ENCODE assay signal across 8 cellular contexts in the genomic region with DNA sequence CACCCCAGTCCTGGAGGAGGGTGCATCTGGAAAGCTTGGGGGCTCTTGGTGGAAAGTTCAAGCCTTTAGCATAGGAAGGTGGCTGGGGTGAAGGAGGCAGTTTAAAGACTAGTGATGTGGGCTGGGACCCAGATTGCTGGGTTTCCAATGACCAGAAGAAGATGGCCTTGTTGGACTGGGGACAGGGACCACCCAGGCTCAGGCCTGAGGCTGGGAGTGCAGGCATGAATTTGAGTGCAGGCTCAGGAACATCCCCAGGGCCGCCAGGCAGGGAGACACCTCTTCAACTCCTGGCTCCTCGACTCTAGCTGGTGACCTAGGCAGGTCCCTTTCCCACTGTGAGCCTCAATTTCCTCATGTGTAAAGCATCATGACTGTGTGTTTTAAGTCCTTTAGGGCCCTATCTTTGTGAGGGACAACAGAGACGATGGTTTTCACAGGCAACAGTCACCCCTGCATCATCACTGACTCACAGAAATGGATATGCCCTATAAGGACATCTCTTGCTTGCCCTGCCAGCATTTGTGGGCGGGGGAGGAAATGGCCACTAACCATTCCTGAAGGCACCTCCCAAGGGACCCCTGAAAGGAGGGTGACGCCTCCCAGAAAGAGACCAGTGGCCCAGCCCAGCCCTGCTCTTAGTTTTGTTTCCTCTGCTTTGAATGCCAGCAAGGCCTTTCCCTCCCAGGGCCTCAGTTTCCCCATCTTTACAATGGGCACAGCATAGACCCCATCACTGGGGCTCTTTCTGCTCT. TPM values are rescaled to one million over a fixed set of nuclear protein-coding genes. Genes with fewer than 3 reads are reported as not detected.
A peak's percentile ranks its signal among the peaks of the same experiment; 100 is the strongest.
DNase-seq lines count a peak whose midpoint lies in the region; ATAC-seq, FAIRE-seq and TF ChIP-seq lines count a peak whose summit lies in the region.

No MANE protein-coding gene starts in this region.

- H3K36me3 ChIP-seq in CD8-positive, alpha-beta memory T cell (ENCODE audit: insufficient read depth, low read length), result peaks cover 20% of the 10 kb centered on the region
- H3K36me3 ChIP-seq in osteoblast (ENCODE audit: insufficient read depth, low read length), result peaks cover 15% of the 10 kb centered on the region

- no peaks in the 10 kb centered on the region for H3K9me3 ChIP-seq in CD8-positive, alpha-beta memory T cell (ENCODE audit: low read length)
- H3K9me3 ChIP-seq in osteoblast (ENCODE audit: low read depth, low read length), result no peaks in the 10 kb centered on the region

- peak overlapping the region; percentile 74 to 87 (median 79) for H3K4me3 Mint-ChIP-seq in CD8-positive, alpha-beta memory T cell
- H3K4me3 Mint-ChIP-seq in T-helper 1 cell treated with Interleukin-12 subunit alpha and Interleukin-12 subunit beta and Interleukin-4 antibody, amounts not matched to agents 30 μg/mL and 1 μg/mL, for 36 hours, result peak overlapping the region; percentile 40

- H3K4me2 ChIP-seq in osteoblast (ENCODE audit: insufficient read depth, low read length), result peak overlapping the region; percentile 25

- no peak for ATAC-seq in HG03280 (IDR thresholded peaks at IDR 0.05; ENCODE audit: unreplicated experiment)

- peak overlapping the region; percentile 52 for H3K4me3 ChIP-seq in CD8-positive, alpha-beta memory T cell (ENCODE audit: low read length)
- H3K4me3 ChIP-seq in osteoblast (ENCODE audit: insufficient read depth, low read length), result no peak overlapping the region

- H3K27me3 ChIP-seq in CD8-positive, alpha-beta memory T cell (ENCODE audit: insufficient read depth, low read length, poor library complexity, severe bottlenecking), result no peaks in the 10 kb centered on the region
- H3K27me3 ChIP-seq in osteoblast (ENCODE audit: insufficient read depth, low read length), result no peaks in the 10 kb centered on the region

- no peaks in the 10 kb centered on the region for H3K27me3 Mint-ChIP-seq in CD8-positive, alpha-beta memory T cell
- no peaks in the 10 kb centered on the region for H3K27me3 Mint-ChIP-seq in T-helper 1 cell treated with Interleukin-12 subunit alpha and Interleukin-12 subunit beta and Interleukin-4 antibody, amounts not matched to agents 30 μg/mL and 1 μg/mL, for 36 hours (ENCODE audit: low read depth)

- H3K36me3 Mint-ChIP-seq in CD8-positive, alpha-beta memory T cell, result peaks cover 5 to 70% (median 22%) of the 10 kb centered on the region in 3 donors
- H3K36me3 Mint-ChIP-seq in T-helper 1 cell treated with Interleukin-12 subunit alpha and Interleukin-12 subunit beta and Interleukin-4 antibody, amounts not matched to agents 30 μg/mL and 1 μg/mL, for 36 hours (ENCODE audit: low read depth), result peaks cover 57% of the 10 kb centered on the region

- H3K4me1 ChIP-seq in CD8-positive, alpha-beta memory T cell (ENCODE audit: insufficient read depth, low read length), result peaks cover 94% of the 10 kb centered on the region
- peaks cover 33% of the 10 kb centered on the region for H3K4me1 ChIP-seq in osteoblast (ENCODE audit: insufficient read depth, low read length)

- peaks cover 97 to 100% (median 99%) of the 10 kb centered on the region in 3 donors for H3K4me1 Mint-ChIP-seq in CD8-positive, alpha-beta memory T cell
- peaks cover 66% of the 10 kb centered on the region for H3K4me1 Mint-ChIP-seq in T-helper 1 cell treated with Interleukin-12 subunit alpha and Interleukin-12 subunit beta and Interleukin-4 antibody, amounts not matched to agents 30 μg/mL and 1 μg/mL, for 36 hours (ENCODE audit: low read depth)

- H2AFZ ChIP-seq in osteoblast (ENCODE audit: low read length), result peak overlapping the region; percentile 49

- H3K79me2 ChIP-seq in osteoblast (ENCODE audit: insufficient read depth, low read length), result peaks cover 91% of the 10 kb centered on the region

- H3K9me3 Mint-ChIP-seq in CD8-positive, alpha-beta memory T cell, result no peaks in the 10 kb centered on the region
- H3K9me3 Mint-ChIP-seq in T-helper 1 cell treated with Interleukin-12 subunit alpha and Interleukin-12 subunit beta and Interleukin-4 antibody, amounts not matched to agents 30 μg/mL and 1 μg/mL, for 36 hours, result no peaks in the 10 kb centered on the region

- no peak for TF ChIP-seq POLR2A in H54 (IDR thresholded peaks at IDR 0.05; ENCODE audit: low read depth, low read length)

- POLR2A ChIA-PET in CD8-positive, alpha-beta memory T cell (lab: Charles Lee), result interaction anchor here (1.0 to 2.5 kb wide), 4 partner anchors 10 to 41 kb away, joined by 3 to 10 read pairs (median 7); partner anchors contain the start of gene NLRC5

- peak overlapping the region; percentile 71 for H3K27ac ChIP-seq in CD8-positive, alpha-beta memory T cell (ENCODE audit: low read depth, low read length)
- peak overlapping the region; percentile 98 for H3K27ac ChIP-seq in osteoblast (ENCODE audit: low read depth, low read length)

- CTCF ChIA-PET in CD8-positive, alpha-beta memory T cell (lab: Charles Lee), result interaction anchor here (1.1 to 1.9 kb wide), 3 partner anchors 9 to 36 kb away, joined by 3 to 9 read pairs (median 4); no protein-coding TSS in a partner anchor

- H3K27ac Mint-ChIP-seq in CD8-positive, alpha-beta memory T cell, result peak overlapping the region; percentile 90 to 99 (median 96)
- peak overlapping the region; percentile 80 for H3K27ac Mint-ChIP-seq in T-helper 1 cell treated with Interleukin-12 subunit alpha and Interleukin-12 subunit beta and Interleukin-4 antibody, amounts not matched to agents 30 μg/mL and 1 μg/mL, for 36 hours

- H4K20me1 ChIP-seq in osteoblast (ENCODE audit: insufficient read depth, low read length), result no peaks in the 10 kb centered on the region

- FAIRE-seq in H54 (lab: Jason Lieb, UNC), result peak; percentile 95

- no peak for TF ChIP-seq CTCF in osteoblast (IDR thresholded peaks at IDR 0.05; ENCODE audit: extremely low read depth, low read depth, low read length)

- peak in 3 of 5 donors; percentile 39 to 74 (median 39) for DNase-seq in CD8-positive, alpha-beta memory T cell
- peak; percentile 90 for DNase-seq in H54 (ENCODE audit: insufficient read length, low spot score)
- DNase-seq in dermis blood vessel endothelial cell, result peak; percentile 88
- DNase-seq in osteoblast (ENCODE audit: insufficient read length, low spot score, missing footprints), result peak; percentile 95
- DNase-seq in HuH-7 (ENCODE audit: low spot score), result no peak
- DNase-seq in SIG-M5 treated with dmso at 0.1 percent for 504 hours (lab: John Stamatoyannopoulos, UW; ENCODE audit: unreplicated experiment), result no peak

RNA-seq across cellular contexts. Expression of gene NLRC5, which starts 11.1 kb away (rescaled TPM):
- total RNA-seq in CD8-positive, alpha-beta memory T cell, result 100 to 1,000 TPM; 173 to 178 TPM
- 165 TPM for polyA plus RNA-seq in CD8-positive, alpha-beta memory T cell
- total RNA-seq in dermis blood vessel endothelial cell, result 25.5 and 34.5 TPM in 2 replicates
- total RNA-seq in osteoblast, result 52.1 and 57.2 TPM in 2 replicates

RNA-seq across cellular contexts. Expression of gene CETP, which starts 38.7 kb away (rescaled TPM):
- not detected for total RNA-seq in CD8-positive, alpha-beta memory T cell
- polyA plus RNA-seq in CD8-positive, alpha-beta memory T cell, result not detected
- total RNA-seq in dermis blood vessel endothelial cell, result 10.9 and 11.4 TPM in 2 replicates
- total RNA-seq in osteoblast, result not detected in 2 replicates

Comparison
In these comparisons a context has a peak if more than half of its experiments do, and no peak if none do; other contexts are left out.
1. DNase-seq: peak in CD8-positive, alpha-beta memory T cell (3 of 5), H54 (single experiment), dermis blood vessel endothelial cell (single experiment) and osteoblast (single experiment); none in HuH-7 (single experiment) and SIG-M5 treated with dmso at 0.1 percent for 504 hours (single experiment).
2. RNA of gene CETP, which starts 38.7 kb away (total RNA-seq): 10.9 to 11.4 TPM in dermis blood vessel endothelial cell; not detected in CD8-positive, alpha-beta memory T cell and not detected in osteoblast; every median in the first group is over 10 times any median in the second.